Comparison of ENCODE assay signal across 8 cellular contexts in the genomic region with DNA sequence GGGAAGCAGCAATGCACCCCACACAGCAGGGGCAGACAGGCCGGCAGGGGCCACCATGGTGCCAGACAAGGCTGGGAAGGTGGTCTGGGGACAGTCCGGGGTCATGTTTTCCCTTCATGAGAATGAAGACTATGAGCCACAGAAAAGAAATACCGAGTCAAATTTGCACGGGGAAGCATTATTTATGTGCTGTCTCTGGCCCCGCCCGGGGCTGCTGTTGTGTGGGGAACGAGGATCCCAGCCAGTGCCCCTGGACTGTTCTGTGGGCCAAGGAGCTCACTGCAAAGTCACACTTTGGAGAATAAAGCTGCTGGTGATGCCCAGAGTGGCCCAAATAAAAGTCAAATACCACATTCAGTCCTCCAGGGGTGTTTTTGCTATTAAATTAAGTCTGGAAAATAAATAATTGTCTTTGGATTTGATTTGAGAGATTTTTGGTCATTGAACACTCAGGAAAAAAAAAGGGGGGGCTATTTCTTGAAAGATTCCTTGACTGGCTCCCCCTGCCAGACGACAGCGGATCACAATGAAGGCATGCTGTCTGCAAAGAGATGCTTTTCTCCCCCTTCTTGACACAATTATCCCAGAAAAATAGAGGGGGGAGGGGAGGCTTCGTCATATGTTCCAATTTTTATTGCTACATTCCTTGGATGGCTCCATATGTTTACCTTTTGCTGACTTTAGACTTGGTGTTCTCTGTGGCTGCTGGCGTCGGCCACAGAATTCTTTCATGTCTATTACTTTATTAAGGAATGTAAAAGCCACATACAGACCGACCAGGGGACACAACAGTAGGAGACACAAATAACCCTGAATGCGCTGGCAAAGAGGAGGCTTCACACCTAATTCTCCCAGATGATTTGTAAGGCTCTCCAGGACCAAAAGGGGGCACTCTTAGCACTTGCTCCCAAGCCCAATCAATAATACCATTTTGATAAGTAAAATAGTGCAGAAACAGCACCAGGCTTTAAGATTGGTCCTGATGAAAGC. TPM values are rescaled to one million over a fixed set of nuclear protein-coding genes. Genes with fewer than 3 reads are reported as not detected.
DNase-seq lines count a peak whose midpoint lies in the region; ATAC-seq and TF ChIP-seq lines count a peak whose summit lies in the region.

No MANE protein-coding gene starts in this region.

- peaks cover 15% of the 10 kb centered on the region for H3K4me1 Mint-ChIP-seq in nephron progenitor cell
- no peaks in the 10 kb centered on the region for H3K4me1 Mint-ChIP-seq in activated T-helper 2 cell treated with anti-CD3 and anti-CD28 coated beads, Interferon-gamma antibody, Interleukin-2, Interleukin-4, amounts not matched to agents 10 μg/mL and 5 μg/mL and 100 μg/mL, durations not matched to agents 14 hours and 24 hours and 36 hours (ENCODE audit: low read depth)
- no peaks in the 10 kb centered on the region for H3K4me1 Mint-ChIP-seq in stimulated activated effector memory CD8-positive, alpha-beta T cell treated with anti-CD3 and anti-CD28 coated beads, Interleukin-12 subunit alpha, Interleukin-12 subunit beta, amount 100 ng/mL, for 72 hours

- intact Hi-C loops in activated T-helper 2 cell treated with anti-CD3 and anti-CD28 coated beads, Interferon-gamma antibody, Interleukin-2, Interleukin-4, amounts not matched to agents 10 μg/mL and 5 μg/mL and 100 μg/mL, durations not matched to agents 14 hours and 24 hours and 36 hours (cut with micrococcal nuclease) = loop anchor here (5.0 kb wide), 1 partner anchor 191 kb away; no protein-coding TSS in a partner anchor

- in situ Hi-C loops in brain microvascular endothelial cell (cut with HindIII; ENCODE audit: low pct_ligation_motif_present, low sequenced_read_pairs) = no loop called here

- peaks cover 11% of the 10 kb centered on the region for H3K27me3 Mint-ChIP-seq in nephron progenitor cell (ENCODE audit: low read depth, poor library complexity)
- H3K27me3 Mint-ChIP-seq in activated T-helper 2 cell treated with anti-CD3 and anti-CD28 coated beads, Interferon-gamma antibody, Interleukin-2, Interleukin-4, amounts not matched to agents 10 μg/mL and 5 μg/mL and 100 μg/mL, durations not matched to agents 14 hours and 24 hours and 36 hours (ENCODE audit: low read depth) = peaks cover 8% of the 10 kb centered on the region

- DNase-seq in activated CD4-positive, alpha-beta T cell treated with anti-CD3 and anti-CD28 coated beads for 48 hours = peak; percentile 6
- no peak for DNase-seq in activated CD4-positive, alpha-beta T cell treated with anti-CD3 and anti-CD28 coated beads for 1 hour
- DNase-seq in NCI-H146 treated with DMSO at 0.1 percent for 48 hours (lab: John Stamatoyannopoulos, UW; ENCODE audit: unreplicated experiment) = peak; percentile 0
- DNase-seq in brain microvascular endothelial cell = peak; percentile 11
- peak; percentile 12 for DNase-seq in nephron progenitor cell
- DNase-seq in activated T-helper 2 cell treated with anti-CD3 and anti-CD28 coated beads, Interferon-gamma antibody, Interleukin-2, Interleukin-4, amounts not matched to agents 10 μg/mL and 5 μg/mL and 100 μg/mL, durations not matched to agents 14 hours and 24 hours and 36 hours (ENCODE audit: low spot score) = no peak
- DNase-seq in stimulated activated effector memory CD8-positive, alpha-beta T cell treated with anti-CD3 and anti-CD28 coated beads, Interleukin-12 subunit alpha, Interleukin-12 subunit beta, amount 100 ng/mL, for 72 hours (ENCODE audit: low spot score in 2 of 2) = no peak

- no peak overlapping the region for H3K27ac ChIP-seq in brain microvascular endothelial cell

- no peak overlapping the region for H3K4me3 ChIP-seq in brain microvascular endothelial cell (ENCODE audit: low read depth, low read length)

- no peaks in the 10 kb centered on the region for H3K36me3 Mint-ChIP-seq in nephron progenitor cell (ENCODE audit: low read depth)
- H3K36me3 Mint-ChIP-seq in activated T-helper 2 cell treated with anti-CD3 and anti-CD28 coated beads, Interferon-gamma antibody, Interleukin-2, Interleukin-4, amounts not matched to agents 10 μg/mL and 5 μg/mL and 100 μg/mL, durations not matched to agents 14 hours and 24 hours and 36 hours (ENCODE audit: low read depth) = no peaks in the 10 kb centered on the region
- no peaks in the 10 kb centered on the region for H3K36me3 Mint-ChIP-seq in stimulated activated effector memory CD8-positive, alpha-beta T cell treated with anti-CD3 and anti-CD28 coated beads, Interleukin-12 subunit alpha, Interleukin-12 subunit beta, amount 100 ng/mL, for 72 hours

- no peaks in the 10 kb centered on the region for H3K36me3 ChIP-seq in brain microvascular endothelial cell (replicated peaks)

- TF ChIP-seq CTCF in brain microvascular endothelial cell (IDR thresholded peaks at IDR 0.05; ENCODE audit: low read depth, low read length, missing control alignments) (peak; percentile 78), nephron progenitor cell (IDR thresholded peaks at IDR 0.05) (peak; percentile 55)

- no peak for ATAC-seq in GM18870 (IDR thresholded peaks at IDR 0.05; ENCODE audit: unreplicated experiment)
- ATAC-seq in stimulated activated effector memory CD8-positive, alpha-beta T cell treated with anti-CD3 and anti-CD28 coated beads, Interleukin-12 subunit alpha, Interleukin-12 subunit beta, amount 100 ng/mL, for 72 hours = no peak

- no peak overlapping the region for H3K27ac Mint-ChIP-seq in nephron progenitor cell
- no peak overlapping the region for H3K27ac Mint-ChIP-seq in activated T-helper 2 cell treated with anti-CD3 and anti-CD28 coated beads, Interferon-gamma antibody, Interleukin-2, Interleukin-4, amounts not matched to agents 10 μg/mL and 5 μg/mL and 100 μg/mL, durations not matched to agents 14 hours and 24 hours and 36 hours
- H3K27ac Mint-ChIP-seq in stimulated activated effector memory CD8-positive, alpha-beta T cell treated with anti-CD3 and anti-CD28 coated beads, Interleukin-12 subunit alpha, Interleukin-12 subunit beta, amount 100 ng/mL, for 72 hours = no peak overlapping the region

- no peak overlapping the region for H3K4me3 Mint-ChIP-seq in nephron progenitor cell
- no peak overlapping the region for H3K4me3 Mint-ChIP-seq in activated T-helper 2 cell treated with anti-CD3 and anti-CD28 coated beads, Interferon-gamma antibody, Interleukin-2, Interleukin-4, amounts not matched to agents 10 μg/mL and 5 μg/mL and 100 μg/mL, durations not matched to agents 14 hours and 24 hours and 36 hours (ENCODE audit: low read depth)
- H3K4me3 Mint-ChIP-seq in stimulated activated effector memory CD8-positive, alpha-beta T cell treated with anti-CD3 and anti-CD28 coated beads, Interleukin-12 subunit alpha, Interleukin-12 subunit beta, amount 100 ng/mL, for 72 hours = no peak overlapping the region

- H3K9me3 Mint-ChIP-seq in nephron progenitor cell = no peaks in the 10 kb centered on the region
- no peaks in the 10 kb centered on the region for H3K9me3 Mint-ChIP-seq in activated T-helper 2 cell treated with anti-CD3 and anti-CD28 coated beads, Interferon-gamma antibody, Interleukin-2, Interleukin-4, amounts not matched to agents 10 μg/mL and 5 μg/mL and 100 μg/mL, durations not matched to agents 14 hours and 24 hours and 36 hours
- H3K9me3 Mint-ChIP-seq in stimulated activated effector memory CD8-positive, alpha-beta T cell treated with anti-CD3 and anti-CD28 coated beads, Interleukin-12 subunit alpha, Interleukin-12 subunit beta, amount 100 ng/mL, for 72 hours = no peaks in the 10 kb centered on the region

- H3K27me3 ChIP-seq in brain microvascular endothelial cell (replicated peaks) = no peaks in the 10 kb centered on the region

RNA-seq across cellular contexts. Expression of a gene that starts 27.1 kb away (rescaled TPM):
- not detected in 2 replicates for total RNA-seq in activated T-helper 2 cell treated with anti-CD3 and anti-CD28 coated beads, Interferon-gamma antibody, Interleukin-2, Interleukin-4, amounts not matched to agents 10 μg/mL and 5 μg/mL and 100 μg/mL, durations not matched to agents 14 hours and 24 hours and 36 hours

Comparison
In these comparisons a context has a peak if more than half of its experiments do, and no peak if none do; other contexts are left out.
1. DNase-seq: peak in activated CD4-positive, alpha-beta T cell treated with anti-CD3 and anti-CD28 coated beads for 48 hours (single experiment), NCI-H146 treated with DMSO at 0.1 percent for 48 hours (single experiment), brain microvascular endothelial cell (single experiment) and nephron progenitor cell (single experiment); none in activated CD4-positive, alpha-beta T cell treated with anti-CD3 and anti-CD28 coated beads for 1 hour (single experiment), activated T-helper 2 cell treated with anti-CD3 and anti-CD28 coated beads, Interferon-gamma antibody, Interleukin-2, Interleukin-4, amounts not matched to agents 10 μg/mL and 5 μg/mL and 100 μg/mL, durations not matched to agents 14 hours and 24 hours and 36 hours (single experiment) and stimulated activated effector memory CD8-positive, alpha-beta T cell treated with anti-CD3 and anti-CD28 coated beads, Interleukin-12 subunit alpha, Interleukin-12 subunit beta, amount 100 ng/mL, for 72 hours (0 of 2).